Comparison of ENCODE assay signal across 35 cellular contexts in the genomic region with DNA sequence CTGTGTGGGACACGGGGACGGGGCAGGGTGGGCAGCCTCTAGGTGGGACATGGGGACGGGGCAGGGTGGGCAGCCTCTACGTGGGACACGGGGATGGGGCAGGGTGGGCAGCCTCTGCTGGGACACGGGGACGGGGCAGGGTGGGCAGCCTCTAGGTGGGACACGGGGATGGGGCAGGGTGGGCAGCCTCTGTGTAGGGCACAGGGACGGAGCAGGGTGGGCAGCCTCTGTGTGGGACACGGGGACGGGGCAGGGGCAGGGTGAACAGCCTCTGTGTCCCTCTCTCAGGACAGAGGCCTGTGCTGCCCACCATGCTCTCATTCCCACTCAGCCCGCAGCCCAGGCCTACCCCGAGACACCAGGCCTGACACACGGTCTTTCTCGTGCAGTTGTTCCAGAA.
"Had no signal": no experiment of that assay in that cellular context is flagged by ENCODE, and none has a peak within 500 bp of the region (broad histone marks: within the 10 kb centered on the region; RNA-seq: fewer than 3 reads in every experiment).

No MANE protein-coding gene starts in this region.

- H3K9me3 ChIP-seq: adrenal gland, body of pancreas, breast epithelium had no signal

- ATAC-seq: activated CD8-positive, alpha-beta T cell treated with anti-CD3 and anti-CD28 coated beads for 36 hours; activated naive CD4-positive, alpha-beta T cell treated with anti-CD3 and anti-CD28 coated beads, Interleukin-2, amount 50 U/mL, for 72 hours; activated T-cell treated with anti-CD3 and anti-CD28 coated beads, Interleukin-2, amount 50 U/mL, for 4 hours; activated T-cell treated with anti-CD3 and anti-CD28 coated beads, Interleukin-2, amount 50 U/mL, for 72 hours; activated T-helper 17 cell treated with anti-CD3 and anti-CD28 coated beads, Interleukin-2, amount 50 U/mL, for 72 hours; body of pancreas had no signal

- H3K36me3 ChIP-seq: adrenal gland, brain microvascular endothelial cell, breast epithelium had no signal

- H3K27me3 ChIP-seq: adrenal gland, body of pancreas, brain microvascular endothelial cell, breast epithelium had no signal

- FAIRE-seq: astrocyte, TTC549 had no signal

- DNase-seq: activated B cell treated with CpG ODN at 0.5 μM for 24 hours; activated CD4-positive, alpha-beta memory T cell treated with anti-CD3 and anti-CD28 coated beads for 36 hours; activated CD4-positive, alpha-beta T cell treated with anti-CD3 and anti-CD28 coated beads for 4 hours; activated CD4-positive, alpha-beta T cell treated with anti-CD3 and anti-CD28 coated beads, Interleukin-2, amount 10 ng/mL, durations not matched to agents 24 days and 14 days; activated CD4-positive, alpha-beta T cell treated with anti-CD3 and anti-CD28 coated beads, Interleukin-2, amount 50 U/mL, for 1 hour; activated CD4-positive, alpha-beta T cell treated with anti-CD3 and anti-CD28 coated beads, Interleukin-2, amount 50 U/mL, for 4 hours; activated CD4-positive, CD25-positive, alpha-beta regulatory T cell treated with anti-CD3 and anti-CD28 coated beads, Interleukin-2, amount 50 U/mL, for 72 hours; activated CD8-positive, alpha-beta memory T cell treated with anti-CD3 and anti-CD28 coated beads, Interleukin-2, amount 50 U/mL, for 4 hours; activated CD8-positive, alpha-beta T cell treated with anti-CD3 and anti-CD28 coated beads for 36 hours; activated effector memory CD4-positive, alpha-beta T cell treated with anti-CD3 and anti-CD28 coated beads, Interleukin-2, amount 50 U/mL, for 16 hours; activated gamma-delta T cell treated with Interleukin-2 at 50 U/mL for 16 hours; activated naive CD4-positive, alpha-beta T cell; activated naive CD4-positive, alpha-beta T cell treated with anti-CD3 and anti-CD28 coated beads for 36 hours; activated naive CD4-positive, alpha-beta T cell treated with anti-CD3 and anti-CD28 coated beads, Interleukin-2, amount 50 U/mL, for 16 hours; activated naive CD8-positive, alpha-beta T cell treated with anti-CD3 and anti-CD28 coated beads for 36 hours; activated T-cell treated with anti-CD3 and anti-CD28 coated beads for 4 hours; activated T-cell treated with anti-CD3 and anti-CD28 coated beads, Interleukin-2, amount 50 U/mL, for 1 hour; activated T-cell treated with anti-CD3 and anti-CD28 coated beads, Interleukin-2, amount 50 U/mL, for 4 hours; activated T-cell treated with anti-CD3 and anti-CD28 coated beads, Interleukin-2, amount 50 U/mL, for 72 hours; adrenal gland; amniotic stem cell; aorta; body of pancreas; brain microvascular endothelial cell; caudate nucleus; cerebellar nuclear complex; T-helper 1 cell; T-helper 2 cell; T-helper 9 cell had no signal

- H3K4me3 ChIP-seq: adrenal gland, body of pancreas, breast epithelium had no signal

- H3K27ac ChIP-seq: adrenal gland, body of pancreas, brain microvascular endothelial cell, breast epithelium, VCaP had no signal

- H3K4me1 ChIP-seq: adrenal gland, body of pancreas, breast epithelium had no signal
